Comparison of ENCODE assay signal across 20 cellular contexts in genomic region chr2:217637268-217637615, GRCh38.
"Had no signal": no experiment of that assay in that cellular context is flagged by ENCODE, and none has a peak within 500 bp of the region (broad histone marks: within the 10 kb centered on the region; RNA-seq: fewer than 3 reads in every experiment).

No MANE protein-coding gene starts in this region.

- H3K4me1 ChIP-seq: breast epithelium, prostate gland, right lobe of liver had no signal

- H3K9me3 Mint-ChIP-seq: activated CD4-positive, alpha-beta memory T cell treated with anti-CD3 and anti-CD28 coated beads for 36 hours; activated naive CD4-positive, alpha-beta T cell treated with anti-CD3 and anti-CD28 coated beads for 36 hours; activated naive CD8-positive, alpha-beta T cell treated with anti-CD3 and anti-CD28 coated beads, Interleukin-2, amount 50 U/mL, for 24 hours; activated T-helper 2 cell treated with anti-CD3 and anti-CD28 coated beads, Interferon-gamma antibody, Interleukin-2, Interleukin-4, amounts not matched to agents 10 μg/mL and 5 μg/mL and 100 μg/mL, durations not matched to agents 14 hours and 24 hours and 36 hours; effector memory CD8-positive, alpha-beta T cell; natural killer cell; stimulated activated naive CD8-positive, alpha-beta T cell treated with anti-CD3 and anti-CD28 coated beads, Interleukin-15, amount 100 ng/mL, for 72 hours had no signal

- H3K27ac Mint-ChIP-seq: activated CD4-positive, alpha-beta memory T cell treated with anti-CD3 and anti-CD28 coated beads for 36 hours; activated CD4-positive, alpha-beta T cell treated with anti-CD3 and anti-CD28 coated beads for 36 hours; activated CD8-positive, alpha-beta memory T cell treated with anti-CD3 and anti-CD28 coated beads, Interleukin-2, amount 10 ng/mL, durations not matched to agents 7 days and 5 days; activated naive CD4-positive, alpha-beta T cell treated with anti-CD3 and anti-CD28 coated beads for 36 hours; activated naive CD8-positive, alpha-beta T cell treated with anti-CD3 and anti-CD28 coated beads, Interleukin-2, amount 50 U/mL, for 24 hours; activated T-helper 2 cell treated with anti-CD3 and anti-CD28 coated beads, Interferon-gamma antibody, Interleukin-2, Interleukin-4, amounts not matched to agents 10 μg/mL and 5 μg/mL and 100 μg/mL, durations not matched to agents 14 hours and 24 hours and 36 hours; effector memory CD8-positive, alpha-beta T cell; natural killer cell; stimulated activated naive CD8-positive, alpha-beta T cell treated with anti-CD3 and anti-CD28 coated beads, Interleukin-15, amount 100 ng/mL, for 72 hours had no signal

- DNase-seq: activated CD4-positive, alpha-beta memory T cell treated with anti-CD3 and anti-CD28 coated beads for 36 hours; activated CD4-positive, alpha-beta T cell treated with anti-CD3 and anti-CD28 coated beads for 36 hours; activated CD8-positive, alpha-beta memory T cell treated with anti-CD3 and anti-CD28 coated beads, Interleukin-2, amount 10 ng/mL, durations not matched to agents 7 days and 5 days; activated naive CD4-positive, alpha-beta T cell treated with anti-CD3 and anti-CD28 coated beads for 36 hours; activated naive CD8-positive, alpha-beta T cell treated with anti-CD3 and anti-CD28 coated beads, Interleukin-2, amount 50 U/mL, for 24 hours; activated T-cell treated with anti-CD3 and anti-CD28 coated beads, Interleukin-2, amount 50 U/mL, for 1 hour; aorta; dermis blood vessel endothelial cell; effector memory CD8-positive, alpha-beta T cell; natural killer cell; right lobe of liver; stimulated activated CD4-positive, alpha-beta T cell treated with anti-CD3 and anti-CD28 coated beads, Interleukin-1b, Interleukin-23, amount 100 ng/mL, for 48 hours; stimulated activated naive CD8-positive, alpha-beta T cell treated with anti-CD3 and anti-CD28 coated beads, Interleukin-15, amount 100 ng/mL, for 72 hours; T-helper 1 cell; T1000; upper lobe of left lung had no signal

- H3K4me3 Mint-ChIP-seq: activated CD4-positive, alpha-beta memory T cell treated with anti-CD3 and anti-CD28 coated beads for 36 hours; activated CD4-positive, alpha-beta T cell treated with anti-CD3 and anti-CD28 coated beads for 36 hours; activated CD8-positive, alpha-beta memory T cell treated with anti-CD3 and anti-CD28 coated beads, Interleukin-2, amount 10 ng/mL, durations not matched to agents 7 days and 5 days; activated naive CD4-positive, alpha-beta T cell treated with anti-CD3 and anti-CD28 coated beads for 36 hours; activated naive CD8-positive, alpha-beta T cell treated with anti-CD3 and anti-CD28 coated beads, Interleukin-2, amount 50 U/mL, for 24 hours; effector memory CD8-positive, alpha-beta T cell; natural killer cell; stimulated activated naive CD8-positive, alpha-beta T cell treated with anti-CD3 and anti-CD28 coated beads, Interleukin-15, amount 100 ng/mL, for 72 hours had no signal

- H3K4me1 Mint-ChIP-seq: activated CD4-positive, alpha-beta T cell treated with anti-CD3 and anti-CD28 coated beads for 36 hours; activated CD8-positive, alpha-beta memory T cell treated with anti-CD3 and anti-CD28 coated beads, Interleukin-2, amount 10 ng/mL, durations not matched to agents 7 days and 5 days; activated naive CD8-positive, alpha-beta T cell treated with anti-CD3 and anti-CD28 coated beads, Interleukin-2, amount 50 U/mL, for 24 hours; natural killer cell; stimulated activated naive CD8-positive, alpha-beta T cell treated with anti-CD3 and anti-CD28 coated beads, Interleukin-15, amount 100 ng/mL, for 72 hours had no signal

- H3K27me3 Mint-ChIP-seq: activated CD4-positive, alpha-beta memory T cell treated with anti-CD3 and anti-CD28 coated beads for 36 hours; activated CD4-positive, alpha-beta T cell treated with anti-CD3 and anti-CD28 coated beads for 36 hours; activated CD8-positive, alpha-beta memory T cell treated with anti-CD3 and anti-CD28 coated beads, Interleukin-2, amount 10 ng/mL, durations not matched to agents 7 days and 5 days; stimulated activated naive CD8-positive, alpha-beta T cell treated with anti-CD3 and anti-CD28 coated beads, Interleukin-15, amount 100 ng/mL, for 72 hours had no signal

- H3K27me3 ChIP-seq: breast epithelium, gastroesophageal sphincter, right lobe of liver, upper lobe of left lung had no signal

- H3K9me3 ChIP-seq: breast epithelium, gastroesophageal sphincter, prostate gland, right lobe of liver, upper lobe of left lung had no signal

- H3K27ac ChIP-seq: breast epithelium, gastroesophageal sphincter, prostate gland, right lobe of liver, upper lobe of left lung had no signal

- ATAC-seq: activated CD4-positive, alpha-beta T cell treated with anti-CD3 and anti-CD28 coated beads for 36 hours; activated CD8-positive, alpha-beta memory T cell treated with anti-CD3 and anti-CD28 coated beads, Interleukin-2, amount 10 ng/mL, durations not matched to agents 7 days and 5 days; activated naive CD8-positive, alpha-beta T cell treated with anti-CD3 and anti-CD28 coated beads, Interleukin-2, amount 50 U/mL, for 24 hours; effector memory CD8-positive, alpha-beta T cell; gastroesophageal sphincter; natural killer cell; right lobe of liver; stimulated activated naive CD8-positive, alpha-beta T cell treated with anti-CD3 and anti-CD28 coated beads, Interleukin-15, amount 100 ng/mL, for 72 hours had no signal

- H3K4me3 ChIP-seq: breast epithelium, gastroesophageal sphincter, prostate gland, right lobe of liver, upper lobe of left lung had no signal

- H3K36me3 Mint-ChIP-seq: activated CD4-positive, alpha-beta memory T cell treated with anti-CD3 and anti-CD28 coated beads for 36 hours; activated CD8-positive, alpha-beta memory T cell treated with anti-CD3 and anti-CD28 coated beads, Interleukin-2, amount 10 ng/mL, durations not matched to agents 7 days and 5 days; natural killer cell had no signal

- H3K36me3 ChIP-seq: breast epithelium, gastroesophageal sphincter, prostate gland, right lobe of liver, upper lobe of left lung had no signal
